ENCODE assay signal across 25 cellular contexts in the genomic region with DNA sequence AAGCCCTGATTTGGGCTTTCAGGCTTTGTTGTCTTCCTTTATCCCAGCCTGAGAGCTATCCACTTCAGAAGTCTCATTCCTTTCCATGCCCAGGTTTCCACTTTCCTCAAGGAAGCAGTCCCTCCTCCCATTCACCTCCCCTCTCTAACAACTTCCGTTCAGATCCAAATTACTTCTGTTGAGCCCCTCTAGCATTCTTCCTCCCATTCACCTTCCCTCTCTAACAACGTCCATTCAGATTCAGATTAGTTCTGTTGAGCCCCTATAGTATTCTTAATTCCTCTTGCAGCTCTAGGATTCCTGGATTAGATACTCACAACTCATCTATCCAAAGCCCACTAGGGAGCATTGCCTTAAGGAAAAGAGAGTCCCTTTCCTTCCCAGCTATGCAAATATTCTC.
A peak's percentile ranks its signal among the peaks of the same experiment; 100 is the strongest.
DNase-seq lines count a peak whose midpoint lies in the region; FAIRE-seq and TF ChIP-seq lines count a peak whose summit lies in the region.
"Had no signal": no experiment of that assay in that cellular context is flagged by ENCODE, and none has a peak within 500 bp of the region (broad histone marks: within the 10 kb centered on the region; RNA-seq: fewer than 3 reads in every experiment).

No MANE protein-coding gene starts in this region.

- FAIRE-seq in astrocyte (lab: Jason Lieb, UNC), result no peak
- FAIRE-seq: A204.1, GM18507 had no signal

- H3K9ac ChIP-seq in astrocyte (ENCODE audit: low read length) (no peak overlapping the region), MM.1S (ENCODE audit: low read length) (no peak overlapping the region)
- H3K9ac ChIP-seq: BLaER1, KMS-11 had no signal

- no peaks in the 10 kb centered on the region for H3K9me2 ChIP-seq in MM.1S (replicated peaks; ENCODE audit: insufficient read depth, low read length)

- H3K27ac ChIP-seq in astrocyte (ENCODE audit: low read depth, low read length) (no peak overlapping the region), osteoblast (ENCODE audit: low read depth, low read length) (no peak overlapping the region), MM.1S (ENCODE audit: low read length) (no peak overlapping the region)
- H3K27ac ChIP-seq: BLaER1, KMS-11, SJSA1 had no signal

- no peaks in the 10 kb centered on the region for H3K27me3 Mint-ChIP-seq in astrocyte (ENCODE audit: low read depth, unreplicated experiment)
- H3K27me3 Mint-ChIP-seq: CD4-positive, CD25-positive, alpha-beta regulatory T cell; IgD-negative memory B cell had no signal

- TF ChIP-seq CTCF in astrocyte (IDR thresholded peaks at IDR 0.05; ENCODE audit: insufficient read depth, low read depth, low read length) (no peak), osteoblast (IDR thresholded peaks at IDR 0.05; ENCODE audit: extremely low read depth, low read depth, low read length) (no peak), MM.1S (IDR thresholded peaks at IDR 0.05; ENCODE audit: low read length) (no peak)

- no peaks in the 10 kb centered on the region for H3K27me3 ChIP-seq in H7 (ENCODE audit: control insufficient read depth, insufficient read depth, low read length)
- no peaks in the 10 kb centered on the region for H3K27me3 ChIP-seq in astrocyte (ENCODE audit: insufficient read depth, low read length)
- no peaks in the 10 kb centered on the region for H3K27me3 ChIP-seq in osteoblast (ENCODE audit: insufficient read depth, low read length)
- no peaks in the 10 kb centered on the region for H3K27me3 ChIP-seq in MM.1S (replicated peaks; ENCODE audit: insufficient read depth, low read length)
- H3K27me3 ChIP-seq: BLaER1, SJSA1 had no signal

- H3K4me1 ChIP-seq in astrocyte (ENCODE audit: insufficient read depth, low read length) (peaks cover 27% of the 10 kb centered on the region), osteoblast (ENCODE audit: insufficient read depth, low read length) (peaks cover 7% of the 10 kb centered on the region), MM.1S (ENCODE audit: low read length) (peaks cover 16% of the 10 kb centered on the region)
- H3K4me1 ChIP-seq: BLaER1, HAP-1 had no signal

- H3K4me1 Mint-ChIP-seq in astrocyte (ENCODE audit: low read depth, unreplicated experiment), result peaks cover 34% of the 10 kb centered on the region
- H3K4me1 Mint-ChIP-seq: CD4-positive, CD25-positive, alpha-beta regulatory T cell had no signal

- DNase-seq in H7, result peak; percentile 3
- DNase-seq in astrocyte (ENCODE audit: low read depth), result no peak
- DNase-seq in iPS DF 4.7 (ENCODE audit: extremely low read depth, low spot score), result peak; percentile 38
- peak; percentile 15 for DNase-seq in osteoblast (ENCODE audit: insufficient read length, low spot score, missing footprints)
- DNase-seq in T-helper 2 cell, result no peak
- DNase-seq in cerebellar nuclear complex (lab: John Stamatoyannopoulos, UW), result no peak
- DNase-seq in MM.1S, result no peak
- DNase-seq: CD4-positive, CD25-positive, alpha-beta regulatory T cell; DMS153; DND-41; HFFc6; NCI-H1105; NCI-H1436 treated with DMSO at 0.1 percent for 48 hours; NCI-H1930; NCI-H524 treated with DMSO at 0.1 percent for 48 hours; NCI-H774; Right ventricle myocardium superior; RPMI8226 had no signal

- H3K4me2 ChIP-seq in astrocyte (ENCODE audit: low read length), result no peak overlapping the region
- no peak overlapping the region for H3K4me2 ChIP-seq in osteoblast (ENCODE audit: insufficient read depth, low read length)
- no peak overlapping the region for H3K4me2 ChIP-seq in MM.1S (ENCODE audit: low read depth, low read length)
- H3K4me2 ChIP-seq: BLaER1, KMS-11 had no signal

- H3K36me3 Mint-ChIP-seq in astrocyte (ENCODE audit: low read depth, unreplicated experiment), result no peaks in the 10 kb centered on the region
- H3K36me3 Mint-ChIP-seq: CD4-positive, CD25-positive, alpha-beta regulatory T cell; IgD-negative memory B cell had no signal

- H3K4me3 Mint-ChIP-seq in astrocyte (ENCODE audit: unreplicated experiment), result no peak overlapping the region
- H3K4me3 Mint-ChIP-seq: HFFc6, IgD-negative memory B cell had no signal

- no peaks in the 10 kb centered on the region for H4K20me1 ChIP-seq in astrocyte (ENCODE audit: insufficient read depth, low read length)
- no peaks in the 10 kb centered on the region for H4K20me1 ChIP-seq in osteoblast (ENCODE audit: insufficient read depth, low read length)
- no peaks in the 10 kb centered on the region for H4K20me1 ChIP-seq in MM.1S (ENCODE audit: insufficient read depth, low read length)
- H4K20me1 ChIP-seq: BLaER1 had no signal

- H3K79me2 ChIP-seq in astrocyte (ENCODE audit: insufficient read depth, low read length) (no peaks in the 10 kb centered on the region), osteoblast (ENCODE audit: insufficient read depth, low read length) (no peaks in the 10 kb centered on the region), MM.1S (ENCODE audit: low read length) (no peaks in the 10 kb centered on the region)

- H3K9me3 ChIP-seq in astrocyte (ENCODE audit: insufficient read depth, low read depth, low read length) (no peaks in the 10 kb centered on the region), osteoblast (ENCODE audit: low read depth, low read length) (no peaks in the 10 kb centered on the region), MM.1S (replicated peaks; ENCODE audit: insufficient read depth, low read length) (no peaks in the 10 kb centered on the region)
- H3K9me3 ChIP-seq: BLaER1, HAP-1, SJSA1 had no signal

- peak overlapping the region; percentile 35 for H3K27ac Mint-ChIP-seq in astrocyte (ENCODE audit: unreplicated experiment)
- H3K27ac Mint-ChIP-seq: CD4-positive, CD25-positive, alpha-beta regulatory T cell; HFFc6 had no signal

- H3K4me3 ChIP-seq in H7 (ENCODE audit: insufficient read depth, low read depth, low read length), result no peak overlapping the region
- no peak overlapping the region for H3K4me3 ChIP-seq in astrocyte (ENCODE audit: insufficient read depth, low read depth, low read length)
- no peak overlapping the region for H3K4me3 ChIP-seq in osteoblast (ENCODE audit: insufficient read depth, low read length)
- H3K4me3 ChIP-seq in MM.1S (ENCODE audit: low read length), result no peak overlapping the region
- H3K4me3 ChIP-seq: BLaER1, HAP-1, SJSA1 had no signal

- H3K36me3 ChIP-seq in H7 (replicated peaks; ENCODE audit: control insufficient read depth, insufficient read depth, low read length) (no peaks in the 10 kb centered on the region), astrocyte (ENCODE audit: insufficient read depth, low read length) (no peaks in the 10 kb centered on the region), osteoblast (ENCODE audit: insufficient read depth, low read length) (no peaks in the 10 kb centered on the region), MM.1S (replicated peaks; ENCODE audit: insufficient read depth, low read length) (no peaks in the 10 kb centered on the region)
- H3K36me3 ChIP-seq: BLaER1, HAP-1, SJSA1 had no signal

- peaks cover 5% of the 10 kb centered on the region for H3K9me3 Mint-ChIP-seq in astrocyte (ENCODE audit: unreplicated experiment)

- H2AFZ ChIP-seq in astrocyte (ENCODE audit: low read depth, low read length) (no peak overlapping the region), osteoblast (ENCODE audit: low read length) (no peak overlapping the region), MM.1S (ENCODE audit: low read length) (no peak overlapping the region)

- H3F3A ChIP-seq in MM.1S (ENCODE audit: insufficient read depth, low read length), result no peaks in the 10 kb centered on the region

Comparison
In these comparisons a context has a peak if more than half of its experiments do, and no peak if none do; other contexts are left out.
1. DNase-seq: peak in H7 (single experiment), iPS DF 4.7 (single experiment) and osteoblast (single experiment); none in astrocyte (single experiment), T-helper 2 cell (0 of 5), cerebellar nuclear complex (0 of 2) and MM.1S (single experiment).